In the genomic region with DNA sequence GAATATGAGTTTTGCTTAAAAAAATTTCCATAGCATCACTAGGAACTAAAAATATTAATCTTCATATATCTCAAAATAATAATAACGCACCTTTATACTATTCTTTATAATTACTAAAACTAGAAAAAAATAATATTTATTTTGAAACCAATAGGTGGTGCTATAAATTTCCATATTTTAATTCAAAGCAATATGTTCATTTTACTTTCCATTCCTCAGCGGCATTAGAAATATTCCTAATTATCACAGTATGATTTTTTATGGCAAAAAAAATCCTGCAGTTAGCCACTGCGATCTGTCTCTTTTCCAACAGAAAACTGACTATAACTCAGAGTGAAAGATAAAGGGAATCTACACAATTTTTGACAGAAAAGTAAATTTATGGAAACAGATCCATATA, we compare ENCODE assay signal across 16 cellular contexts.
DNase-seq lines count a peak whose midpoint lies in the region; ATAC-seq, FAIRE-seq and TF ChIP-seq lines count a peak whose summit lies in the region.
"Had no signal": no experiment of that assay in that cellular context is flagged by ENCODE, and none has a peak within 500 bp of the region (broad histone marks: within the 10 kb centered on the region; RNA-seq: fewer than 3 reads in every experiment).

No MANE protein-coding gene starts in this region.

- no peak overlapping the region for H2AFZ ChIP-seq in neural cell (ENCODE audit: low read depth, low read length)
- no peak overlapping the region for H2AFZ ChIP-seq in Karpas-422 (ENCODE audit: low read length)

- CTCF ChIA-PET in A549 (lab: Yijun Ruan, JAX) = interaction anchor here (0.6 to 4.7 kb wide), 4 partner anchors 9 to 929 kb away, joined by 3 to 25 read pairs (median 5); no protein-coding TSS in a partner anchor

- H3K27me3 ChIP-seq in neural cell (ENCODE audit: insufficient read depth, low read depth, low read length) (no peaks in the 10 kb centered on the region), Karpas-422 (ENCODE audit: low read length) (no peaks in the 10 kb centered on the region)

- H3F3A ChIP-seq in neural cell (ENCODE audit: insufficient read depth, low read length, poor library complexity, severe bottlenecking) = no peaks in the 10 kb centered on the region

- no peaks in the 10 kb centered on the region for H3K9me3 Mint-ChIP-seq in HFFc6
- H3K9me3 Mint-ChIP-seq: T-helper 1 cell treated with Interleukin-12 subunit alpha and Interleukin-12 subunit beta and Interleukin-4 antibody, amounts not matched to agents 30 μg/mL and 1 μg/mL, for 36 hours had no signal

- no peak overlapping the region for H3K4me3 Mint-ChIP-seq in HFFc6
- H3K4me3 Mint-ChIP-seq: stimulated activated naive B cell treated with anti-CD40 and anti-IgM and Interleukin-4, amounts not matched to agents 10 μg/mL and 1 μg/mL and 100 μg/mL, for 72 hours; T-helper 1 cell treated with Interleukin-12 subunit alpha and Interleukin-12 subunit beta and Interleukin-4 antibody, amounts not matched to agents 30 μg/mL and 1 μg/mL, for 36 hours had no signal

- TF ChIP-seq CTCF in A549 (IDR thresholded peaks at IDR 0.05) (peak; percentile 29; the same call in 2 of the 3 replicates), HFFc6 (IDR thresholded peaks at IDR 0.05) (peak; percentile 72), cardiac fibroblast (IDR thresholded peaks at IDR 0.05; ENCODE audit: low read depth, low read length) (peak; percentile 7), neural cell (IDR thresholded peaks at IDR 0.05; ENCODE audit: poor library complexity, severe bottlenecking) (no peak)

- H3K4me3 ChIP-seq in A549 (no peak overlapping the region), cardiac fibroblast (replicated peaks in 1 of 2; ENCODE audit: low read depth in 2 of 2, low read length in 2 of 2) (no peak overlapping the region), neural cell (ENCODE audit: low read length) (no peak overlapping the region), Karpas-422 (ENCODE audit: low read length) (no peak overlapping the region)

- H3K4me1 Mint-ChIP-seq in HFFc6 (ENCODE audit: low read depth) = no peaks in the 10 kb centered on the region
- H3K4me1 Mint-ChIP-seq: CD4-positive, CD25-positive, alpha-beta regulatory T cell; stimulated activated naive B cell treated with anti-CD40 and anti-IgM and Interleukin-4, amounts not matched to agents 10 μg/mL and 1 μg/mL and 100 μg/mL, for 72 hours had no signal

- H3K4me2 ChIP-seq in A549 = no peak overlapping the region
- no peak overlapping the region for H3K4me2 ChIP-seq in neural cell (ENCODE audit: low read length)
- no peak overlapping the region for H3K4me2 ChIP-seq in Karpas-422 (ENCODE audit: low read depth, low read length, poor library complexity, severe bottlenecking)

- no peak for DNase-seq in A549 (ENCODE audit: low read depth in 1 of 2, low spot score in 1 of 2)
- DNase-seq in HFFc6 = no peak
- peak; percentile 25 to 40 for DNase-seq in cardiac fibroblast (ENCODE audit: low read depth in 2 of 2)
- no peak for DNase-seq in NCI-H1436 treated with DMSO at 0.1 percent for 48 hours (lab: John Stamatoyannopoulos, UW)
- no peak for DNase-seq in Karpas-422
- DNase-seq in GM19239 (ENCODE audit: insufficient read length, low spot score) = no peak
- DNase-seq: activated effector memory CD4-positive, alpha-beta T cell treated with anti-CD3 and anti-CD28 coated beads, Interleukin-2, amount 50 U/mL, for 16 hours; CD4-positive, CD25-positive, alpha-beta regulatory T cell; cerebellar nuclear complex; HCEC 1CT; NCI-H2171 treated with DMSO at 0.1 percent for 48 hours; stimulated activated CD4-positive, alpha-beta T cell treated with anti-CD3 and anti-CD28 coated beads, Interleukin-4, amount 100 ng/mL, for 4 hours; stimulated activated naive B cell treated with anti-CD40 and anti-IgM and Interleukin-4, amounts not matched to agents 10 μg/mL and 1 μg/mL and 100 μg/mL, for 72 hours had no signal

- H3K9me3 ChIP-seq in A549 (no peaks in the 10 kb centered on the region), neural cell (ENCODE audit: low read length) (no peaks in the 10 kb centered on the region), Karpas-422 (ENCODE audit: low read length) (no peaks in the 10 kb centered on the region)

- H3K79me2 ChIP-seq in neural cell (replicated peaks; ENCODE audit: insufficient read depth, low read length) (no peaks in the 10 kb centered on the region), Karpas-422 (ENCODE audit: low read length) (no peaks in the 10 kb centered on the region)

- ATAC-seq in A549 (no peak), GM21360 (IDR thresholded peaks at IDR 0.05; ENCODE audit: unreplicated experiment) (no peak)
- ATAC-seq: stimulated activated naive B cell treated with anti-CD40 and anti-IgM and Interleukin-4, amounts not matched to agents 10 μg/mL and 1 μg/mL and 100 μg/mL, for 72 hours had no signal

- H3K4me1 ChIP-seq in A549 (no peaks in the 10 kb centered on the region), Karpas-422 (ENCODE audit: low read length) (peaks cover 49% of the 10 kb centered on the region)

- TF ChIP-seq RAD21 in A549 (conservative IDR thresholded peaks at IDR 0.05 in 1 of 2, IDR thresholded peaks at IDR 0.05 in 1 of 2) = peak in 1 of 2 experiments; percentile 49; a peak in 3 of 5 replicates
- TF ChIP-seq RAD21 in neural cell (conservative IDR thresholded peaks at IDR 0.05) = peak; percentile 37

- POLR2A ChIA-PET in A549 (lab: Yijun Ruan, JAX) = no interaction called here

- TF ChIP-seq EP300 in A549 (IDR thresholded peaks at IDR 0.05) = no peak
- no peak for TF ChIP-seq EP300 in neural cell (conservative IDR thresholded peaks at IDR 0.05; ENCODE audit: poor library complexity, severe bottlenecking)

- 3% methylated on average over 3 of the region's 3 CpGs for WGBS in A549 (ENCODE audit: missing lambda C conversion rate)

- H3K9ac ChIP-seq in neural cell (ENCODE audit: low read length) (no peak overlapping the region), Karpas-422 (ENCODE audit: low read length) (no peak overlapping the region)

- TF ChIP-seq POLR2A in A549 (IDR thresholded peaks at IDR 0.05; ENCODE audit: low read length) = no peak

- H3K27me3 Mint-ChIP-seq in HFFc6 (ENCODE audit: insufficient read depth) = peaks cover 6% of the 10 kb centered on the region; the same call in 1 of the 2 replicates
- H3K27me3 Mint-ChIP-seq: CD4-positive, CD25-positive, alpha-beta regulatory T cell; stimulated activated naive B cell treated with anti-CD40 and anti-IgM and Interleukin-4, amounts not matched to agents 10 μg/mL and 1 μg/mL and 100 μg/mL, for 72 hours had no signal

- H4K20me1 ChIP-seq in neural cell (ENCODE audit: insufficient read depth) (no peaks in the 10 kb centered on the region), Karpas-422 (ENCODE audit: insufficient read depth, low read depth, low read length) (no peaks in the 10 kb centered on the region)

- no peaks in the 10 kb centered on the region for H3K36me3 Mint-ChIP-seq in HFFc6 (ENCODE audit: low read depth)
- H3K36me3 Mint-ChIP-seq: CD4-positive, CD25-positive, alpha-beta regulatory T cell; stimulated activated naive B cell treated with anti-CD40 and anti-IgM and Interleukin-4, amounts not matched to agents 10 μg/mL and 1 μg/mL and 100 μg/mL, for 72 hours had no signal

- H3K36me3 ChIP-seq in neural cell (ENCODE audit: insufficient read depth, low read length) = no peaks in the 10 kb centered on the region
- H3K36me3 ChIP-seq in Karpas-422 (ENCODE audit: insufficient read depth, low read length) = no peaks in the 10 kb centered on the region

- H3K27ac Mint-ChIP-seq in HFFc6 = no peak overlapping the region
- H3K27ac Mint-ChIP-seq: CD4-positive, CD25-positive, alpha-beta regulatory T cell; stimulated activated naive B cell treated with anti-CD40 and anti-IgM and Interleukin-4, amounts not matched to agents 10 μg/mL and 1 μg/mL and 100 μg/mL, for 72 hours; T-helper 1 cell treated with Interleukin-12 subunit alpha and Interleukin-12 subunit beta and Interleukin-4 antibody, amounts not matched to agents 30 μg/mL and 1 μg/mL, for 36 hours had no signal

- H3K27ac ChIP-seq in A549 (no peak overlapping the region), neural cell (ENCODE audit: low read length) (no peak overlapping the region), Karpas-422 (ENCODE audit: low read length) (no peak overlapping the region)

- H3K9me2 ChIP-seq in neural cell (ENCODE audit: insufficient read depth, low read length) (no peaks in the 10 kb centered on the region), Karpas-422 (replicated peaks; ENCODE audit: insufficient read depth, low read length) (no peaks in the 10 kb centered on the region)

- FAIRE-seq in A549 (lab: Jason Lieb, UNC) = no peak
- no peak for FAIRE-seq in GM19239 (lab: Jason Lieb, UNC)

TF ChIP-seq in A549, 52 proteins besides CTCF, POLR2A, EP300 and RAD21 (continues in another document):
- TF ChIP-seq, protein P1, sequence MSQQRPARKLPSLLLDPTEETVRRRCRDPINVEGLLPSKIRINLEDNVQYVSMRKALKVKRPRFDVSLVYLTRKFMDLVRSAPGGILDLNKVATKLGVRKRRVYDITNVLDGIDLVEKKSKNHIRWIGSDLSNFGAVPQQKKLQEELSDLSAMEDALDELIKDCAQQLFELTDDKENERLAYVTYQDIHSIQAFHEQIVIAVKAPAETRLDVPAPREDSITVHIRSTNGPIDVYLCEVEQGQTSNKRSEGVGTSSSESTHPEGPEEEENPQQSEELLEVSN (IDR thresholded peaks at IDR 0.05; ENCODE audit: borderline replicate concordance, low read depth) = no peak
- TF ChIP-seq, protein P2, sequence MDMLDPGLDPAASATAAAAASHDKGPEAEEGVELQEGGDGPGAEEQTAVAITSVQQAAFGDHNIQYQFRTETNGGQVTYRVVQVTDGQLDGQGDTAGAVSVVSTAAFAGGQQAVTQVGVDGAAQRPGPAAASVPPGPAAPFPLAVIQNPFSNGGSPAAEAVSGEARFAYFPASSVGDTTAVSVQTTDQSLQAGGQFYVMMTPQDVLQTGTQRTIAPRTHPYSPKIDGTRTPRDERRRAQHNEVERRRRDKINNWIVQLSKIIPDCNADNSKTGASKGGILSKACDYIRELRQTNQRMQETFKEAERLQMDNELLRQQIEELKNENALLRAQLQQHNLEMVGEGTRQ (IDR thresholded peaks at IDR 0.05) = no peak

TF ChIP-seq in neural cell, 6 proteins besides CTCF, POLR2A, EP300 and RAD21 (continues in another document):
- TF ChIP-seq POLR2AphosphoS5 (IDR thresholded peaks at IDR 0.05) = no peak

Comparison
In these comparisons a context has a peak if more than half of its experiments do, and no peak if none do; other contexts are left out.
1. DNase-seq: peak in cardiac fibroblast (2 of 2); none in A549 (0 of 2), HFFc6 (single experiment), NCI-H1436 treated with DMSO at 0.1 percent for 48 hours (single experiment), Karpas-422 (single experiment) and GM19239 (single experiment).